ENCODE assay signal across 8 cellular contexts in the genomic region with DNA sequence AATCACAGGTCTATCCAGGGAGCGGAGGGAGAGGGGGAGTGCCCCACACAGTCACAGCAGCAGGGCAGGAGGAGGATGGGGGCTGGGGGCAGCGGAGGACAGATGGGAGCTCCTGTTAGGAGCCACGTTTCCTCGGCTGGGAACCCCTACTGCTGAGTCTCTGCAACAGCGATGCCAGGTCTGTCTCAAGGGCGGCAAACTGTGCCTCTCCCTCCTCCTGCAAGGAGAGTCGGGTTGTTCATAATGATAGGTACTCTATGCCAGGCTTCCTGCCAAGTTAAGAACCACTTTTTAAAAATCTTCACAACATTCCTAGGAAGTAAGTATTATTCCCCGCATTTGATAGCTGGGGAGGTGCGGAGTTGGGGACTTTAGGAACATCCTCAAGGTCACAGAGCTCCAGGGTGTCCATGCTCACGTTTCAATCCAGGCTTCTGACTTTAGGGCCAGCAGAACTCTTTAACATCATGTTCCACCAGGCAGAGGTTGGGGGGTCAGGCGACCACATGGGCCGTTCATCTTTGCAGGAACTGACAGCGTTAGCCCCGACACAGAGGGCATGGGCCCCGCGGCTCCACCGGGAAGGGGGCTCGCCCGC.
DNase-seq lines count a peak whose midpoint lies in the region; ATAC-seq and TF ChIP-seq lines count a peak whose summit lies in the region.

No MANE protein-coding gene starts in this region.

- H3K4me3 ChIP-seq in suprapubic skin = peak overlapping the region; percentile 67

- 43% methylated on average over 10 of the region's 19 CpGs for WGBS in suprapubic skin

- peak overlapping the region; percentile 85 for H3K27ac ChIP-seq in suprapubic skin

- H3K9me3 Mint-ChIP-seq in brain = no peaks in the 10 kb centered on the region

- H3K4me3 Mint-ChIP-seq in brain = peak overlapping the region; percentile 76 to 84 (median 83)

- peaks cover 23% of the 10 kb centered on the region for H3K4me1 ChIP-seq in suprapubic skin

- H3K36me3 Mint-ChIP-seq in brain = no peaks in the 10 kb centered on the region

- TF ChIP-seq POLR2A in suprapubic skin (IDR thresholded peaks at IDR 0.05) = no peak

- peak; percentile 65 for ATAC-seq in left colon
- ATAC-seq in GM18868 (IDR thresholded peaks at IDR 0.05; ENCODE audit: unreplicated experiment) = no peak

- H3K27ac Mint-ChIP-seq in brain = peak overlapping the region; percentile 85 to 97 (median 95)

- TF ChIP-seq CTCF in brain (conservative IDR thresholded peaks at IDR 0.05) (no peak), suprapubic skin (IDR thresholded peaks at IDR 0.05) (no peak)

- no peak for TF ChIP-seq EP300 in suprapubic skin (IDR thresholded peaks at IDR 0.05)

- H3K27me3 Mint-ChIP-seq in brain = peaks cover 5% of the 10 kb centered on the region

- peak; percentile 63 for DNase-seq in activated CD8-positive, alpha-beta memory T cell treated with anti-CD3 and anti-CD28 coated beads for 24 hours
- DNase-seq in activated CD8-positive, alpha-beta memory T cell treated with anti-CD3 and anti-CD28 coated beads, Interleukin-2, amount 50 U/mL, for 48 hours = no peak
- DNase-seq in NCI-H2196 (lab: John Stamatoyannopoulos, UW; ENCODE audit: unreplicated experiment) (peak; percentile 39), left colon (peak; percentile 57 to 59), suprapubic skin (ENCODE audit: low spot score in 2 of 2) (peak in 1 of 2 donors; percentile 69), foreskin melanocyte (no peak)

- peaks cover 77% of the 10 kb centered on the region for H3K4me1 Mint-ChIP-seq in brain

- no peaks in the 10 kb centered on the region for H3K36me3 ChIP-seq in suprapubic skin

- no peaks in the 10 kb centered on the region for H3K9me3 ChIP-seq in suprapubic skin

- intact Hi-C loops in left colon (cut with DNase I, micrococcal nuclease) = loop anchor here (5.0 to 10.0 kb wide), 6 partner anchors 95 to 587 kb away; a partner anchor contains a TSS

- no peaks in the 10 kb centered on the region for H3K27me3 ChIP-seq in suprapubic skin

Comparison
In these comparisons a context has a peak if more than half of its experiments do, and no peak if none do; other contexts are left out.
1. DNase-seq: peak in activated CD8-positive, alpha-beta memory T cell treated with anti-CD3 and anti-CD28 coated beads for 24 hours (single experiment), NCI-H2196 (single experiment) and left colon (2 of 2); none in activated CD8-positive, alpha-beta memory T cell treated with anti-CD3 and anti-CD28 coated beads, Interleukin-2, amount 50 U/mL, for 48 hours (single experiment) and foreskin melanocyte (single experiment).